In genomic region chr17:77790143-77790829, GRCh38 we compare ENCODE assay signal across 19 cellular contexts.
DNase-seq lines count a peak whose midpoint lies in the region; ATAC-seq and TF ChIP-seq lines count a peak whose summit lies in the region.
"Had no signal": no experiment of that assay in that cellular context is flagged by ENCODE, and none has a peak within 500 bp of the region (broad histone marks: within the 10 kb centered on the region; RNA-seq: fewer than 3 reads in every experiment).

No MANE protein-coding gene starts in this region.

- H3K4me1 Mint-ChIP-seq in WTC11 = peaks cover 84% of the 10 kb centered on the region

- no peak overlapping the region for H3K4ac ChIP-seq in mesenchymal stem cell (ENCODE audit: low read depth in 1 of 2, low read length in 2 of 2)

- no peak overlapping the region for H3K4me3 ChIP-seq in mesenchymal stem cell (ENCODE audit: insufficient read depth in 1 of 2, low read depth in 1 of 2, low read length in 2 of 2)
- H3K4me3 ChIP-seq in foreskin fibroblast (ENCODE audit: low read depth in 1 of 2, low read length in 2 of 2) = no peak overlapping the region
- H3K4me3 ChIP-seq: ascending aorta, heart left ventricle had no signal

- H2BK15ac ChIP-seq in mesenchymal stem cell (ENCODE audit: low read depth, poor library complexity, severe bottlenecking) = no peak overlapping the region

- no peak overlapping the region for H3K18ac ChIP-seq in mesenchymal stem cell (ENCODE audit: low read depth in 1 of 2, low read length in 2 of 2)

- H3K36me3 ChIP-seq in mesenchymal stem cell (ENCODE audit: control insufficient read depth in 1 of 2, insufficient read depth in 2 of 2, low read depth in 1 of 2, low read length in 2 of 2) = no peaks in the 10 kb centered on the region
- H3K36me3 ChIP-seq: ascending aorta, BE2C, heart left ventricle had no signal

- no peak overlapping the region for H4K91ac ChIP-seq in mesenchymal stem cell (ENCODE audit: low read length)

- peaks cover 86% of the 10 kb centered on the region for H3K27me3 Mint-ChIP-seq in WTC11 (ENCODE audit: low read depth)

- H3K4me3 Mint-ChIP-seq in WTC11 = peak overlapping the region; percentile 20

- H3K14ac ChIP-seq in mesenchymal stem cell (ENCODE audit: low read length in 2 of 2) = no peak overlapping the region

- no peak overlapping the region for H2BK120ac ChIP-seq in mesenchymal stem cell (ENCODE audit: low read depth, low read length)

- H3K27ac ChIP-seq in mesenchymal stem cell (ENCODE audit: low read length, poor library complexity, severe bottlenecking) = no peak overlapping the region
- H3K27ac ChIP-seq: ascending aorta, heart left ventricle had no signal

- no peaks in the 10 kb centered on the region for H3K9me3 Mint-ChIP-seq in WTC11

- CTCF ChIA-PET in WTC11 (lab: Charles Lee) = interaction anchor here (0.9 to 2.1 kb wide), 2 partner anchors 25 to 396 kb away, joined by 4 to 8 read pairs; partner anchors contain the start of gene TK1

- in situ Hi-C loops in G401 (cut with HindIII; ENCODE audit: low sequenced_read_pairs) = no loop called here

- peak overlapping the region; percentile 94 for H3K27ac Mint-ChIP-seq in WTC11

- H2AFZ ChIP-seq in mesenchymal stem cell (ENCODE audit: low read depth, low read length) = no peak overlapping the region

- DNase-seq in G401 (ENCODE audit: low spot score) = peak; percentile 62
- DNase-seq in M059J (ENCODE audit: low read depth) = peak; percentile 30
- peak; percentile 35 for DNase-seq in WTC11 (ENCODE audit: low spot score)
- DNase-seq in left kidney (ENCODE audit: low read depth, low spot score) = peak; percentile 46
- DNase-seq in NAMALWA (ENCODE audit: low spot score) = no peak
- no peak for DNase-seq in mesenchymal stem cell
- no peak for DNase-seq in foreskin fibroblast
- DNase-seq: activated CD4-positive, alpha-beta T cell treated with anti-CD3 and anti-CD28 coated beads, Interleukin-2, amount 50 U/mL, for 48 hours; activated naive CD4-positive, alpha-beta T cell treated with anti-CD3 and anti-CD28 coated beads, Interleukin-2, amount 50 U/mL, for 16 hours; activated T-cell treated with anti-CD3 and anti-CD28 coated beads, Interleukin-2, amount 50 U/mL, for 1 hour; BE2C; cerebellar nuclear complex; left colon; NCI-H2227 treated with DMSO at 0.1 percent for 48 hours; Right ventricle myocardium superior; stimulated activated CD4-positive, alpha-beta T cell treated with anti-CD3 and anti-CD28 coated beads, Interleukin-12 subunit alpha, Interleukin-12 subunit beta, amount 100 ng/mL, for 4 hours had no signal

- no peak overlapping the region for H3K9ac ChIP-seq in mesenchymal stem cell (ENCODE audit: low read length)

- H2BK12ac ChIP-seq in mesenchymal stem cell (ENCODE audit: low read length in 2 of 2) = no peak overlapping the region

- no peak overlapping the region for H3K23ac ChIP-seq in mesenchymal stem cell (ENCODE audit: low read length in 2 of 2)

- POLR2A ChIA-PET in WTC11 (lab: Charles Lee) = no interaction called here

- H3K9me3 ChIP-seq in mesenchymal stem cell (ENCODE audit: control insufficient read depth, low read length) = no peaks in the 10 kb centered on the region
- H3K9me3 ChIP-seq: ascending aorta, BE2C, heart left ventricle had no signal

- H3K36me3 Mint-ChIP-seq in WTC11 = peaks cover 13% of the 10 kb centered on the region

- ATAC-seq in WTC11 = peak; percentile 68
- ATAC-seq: heart left ventricle, HepG2, left colon had no signal

- no peak overlapping the region for H2AK5ac ChIP-seq in mesenchymal stem cell (ENCODE audit: low read length, severe bottlenecking)

- no peak overlapping the region for H2BK5ac ChIP-seq in mesenchymal stem cell (ENCODE audit: low read depth, low read length, poor library complexity, severe bottlenecking)

- WGBS in mesenchymal stem cell = 58% methylated on average over 9 of the region's 9 CpGs

- H3K79me1 ChIP-seq in mesenchymal stem cell (replicated peaks; ENCODE audit: low read length, poor library complexity, severe bottlenecking) = no peaks in the 10 kb centered on the region

- H3K4me2 ChIP-seq in mesenchymal stem cell (ENCODE audit: low read length, poor library complexity, severe bottlenecking) = no peak overlapping the region

- H3K4me1 ChIP-seq in mesenchymal stem cell (ENCODE audit: control insufficient read depth, insufficient read depth, low read depth, low read length) = peaks cover 3% of the 10 kb centered on the region
- H3K4me1 ChIP-seq: ascending aorta, BE2C, heart left ventricle had no signal

- TF ChIP-seq CTCF in WTC11 (IDR thresholded peaks at IDR 0.05) (no peak), foreskin fibroblast (IDR thresholded peaks at IDR 0.05; ENCODE audit: low read depth, low read length) (no peak)

- no peak overlapping the region for H4K8ac ChIP-seq in mesenchymal stem cell (ENCODE audit: low read length)

- H3K27me3 ChIP-seq in mesenchymal stem cell (ENCODE audit: control insufficient read depth in 1 of 2, insufficient read depth in 1 of 2, low read length in 2 of 2) = peaks cover 61 to 84% of the 10 kb centered on the region in 2 experiments
- H3K27me3 ChIP-seq: ascending aorta, BE2C, heart left ventricle had no signal

TF ChIP-seq in WTC11, 78 proteins besides CTCF, POLR2A, EP300 and RAD21 (continues in another document):
- no peak for TF ChIP-seq ZNF512 (CRISPR knock-in tag; IDR thresholded peaks at IDR 0.05; ENCODE audit: borderline replicate concordance)
- TF ChIP-seq SOX15 (CRISPR knock-in tag; IDR thresholded peaks at IDR 0.05) = no peak
- TF ChIP-seq ZNF219 (CRISPR knock-in tag; IDR thresholded peaks at IDR 0.05; ENCODE audit: borderline replicate concordance) = no peak
- TF ChIP-seq CREM (CRISPR knock-in tag; IDR thresholded peaks at IDR 0.05) = no peak
- TF ChIP-seq NFE2L1 (CRISPR knock-in tag; IDR thresholded peaks at IDR 0.05) = peak; percentile 89
- TF ChIP-seq E2F5 (CRISPR knock-in tag; IDR thresholded peaks at IDR 0.05) = no peak
- no peak for TF ChIP-seq USF1 (CRISPR knock-in tag; IDR thresholded peaks at IDR 0.05)
- peak; percentile 42; the same call in 1 of the 2 replicates for TF ChIP-seq FOXK1 (CRISPR knock-in tag; IDR thresholded peaks at IDR 0.05)
- TF ChIP-seq AR (CRISPR knock-in tag; IDR thresholded peaks at IDR 0.05) = no peak
- TF ChIP-seq MAX (CRISPR knock-in tag; IDR thresholded peaks at IDR 0.05) = peak; percentile 79

Comparison
In these comparisons a context has a peak if more than half of its experiments do, and no peak if none do; other contexts are left out.
1. DNase-seq: peak in G401 (single experiment), M059J (single experiment), WTC11 (single experiment) and left kidney (single experiment); none in NAMALWA (single experiment), mesenchymal stem cell (single experiment) and foreskin fibroblast (0 of 2).